1 cellular context compared by ENCODE assay signal in genomic region chr4:76830612-76831474, GRCh38.
TF ChIP-seq lines count a peak whose summit lies in the region.

No MANE protein-coding gene starts in this region.

TF ChIP-seq in HepG2, 621 proteins besides CTCF, POLR2A, EP300 and RAD21 (continued from another document and continues in another):
- TF ChIP-seq, protein P1, sequence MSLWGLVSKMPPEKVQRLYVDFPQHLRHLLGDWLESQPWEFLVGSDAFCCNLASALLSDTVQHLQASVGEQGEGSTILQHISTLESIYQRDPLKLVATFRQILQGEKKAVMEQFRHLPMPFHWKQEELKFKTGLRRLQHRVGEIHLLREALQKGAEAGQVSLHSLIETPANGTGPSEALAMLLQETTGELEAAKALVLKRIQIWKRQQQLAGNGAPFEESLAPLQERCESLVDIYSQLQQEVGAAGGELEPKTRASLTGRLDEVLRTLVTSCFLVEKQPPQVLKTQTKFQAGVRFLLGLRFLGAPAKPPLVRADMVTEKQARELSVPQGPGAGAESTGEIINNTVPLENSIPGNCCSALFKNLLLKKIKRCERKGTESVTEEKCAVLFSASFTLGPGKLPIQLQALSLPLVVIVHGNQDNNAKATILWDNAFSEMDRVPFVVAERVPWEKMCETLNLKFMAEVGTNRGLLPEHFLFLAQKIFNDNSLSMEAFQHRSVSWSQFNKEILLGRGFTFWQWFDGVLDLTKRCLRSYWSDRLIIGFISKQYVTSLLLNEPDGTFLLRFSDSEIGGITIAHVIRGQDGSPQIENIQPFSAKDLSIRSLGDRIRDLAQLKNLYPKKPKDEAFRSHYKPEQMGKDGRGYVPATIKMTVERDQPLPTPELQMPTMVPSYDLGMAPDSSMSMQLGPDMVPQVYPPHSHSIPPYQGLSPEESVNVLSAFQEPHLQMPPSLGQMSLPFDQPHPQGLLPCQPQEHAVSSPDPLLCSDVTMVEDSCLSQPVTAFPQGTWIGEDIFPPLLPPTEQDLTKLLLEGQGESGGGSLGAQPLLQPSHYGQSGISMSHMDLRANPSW (CRISPR knock-in tag; IDR thresholded peaks at IDR 0.05; ENCODE audit: borderline replicate concordance), result peak; percentile 79; the same call in 1 of the 2 replicates
- TF ChIP-seq ZNF567 (CRISPR knock-in tag; IDR thresholded peaks at IDR 0.05; ENCODE audit: borderline replicate concordance) (0 out of 2 replicates have a peak, but pooled peaks have one; percentile 41), KAT2B (IDR thresholded peaks at IDR 0.05; ENCODE audit: borderline replicate concordance, low read depth, low read length) (no peak), HMGA1 (CRISPR knock-in tag; conservative IDR thresholded peaks at IDR 0.05) (no peak), ZNF777 (CRISPR knock-in tag; IDR thresholded peaks at IDR 0.05) (peak; percentile 14; the same call in 1 of the 2 replicates), ZNF614 (CRISPR knock-in tag; IDR thresholded peaks at IDR 0.05; ENCODE audit: borderline replicate concordance) (0 out of 2 replicates have a peak, but pooled peaks have one; percentile 67), ZNF124 (CRISPR knock-in tag; IDR thresholded peaks at IDR 0.05) (no peak), ZNF629 (CRISPR knock-in tag; conservative IDR thresholded peaks at IDR 0.05) (peak; percentile 10; the same call in 1 of the 2 replicates), FOXA3 (CRISPR knock-in tag; IDR thresholded peaks at IDR 0.05) (peak; percentile 74), EZH2 (conservative IDR thresholded peaks at IDR 0.05; ENCODE audit: low read depth, low read length) (no peak), ZNF446 (CRISPR knock-in tag; IDR thresholded peaks at IDR 0.05) (no peak), JUN (CRISPR knock-in tag; IDR thresholded peaks at IDR 0.05) (no peak), FOXC1 (CRISPR knock-in tag; IDR thresholded peaks at IDR 0.05; ENCODE audit: borderline replicate concordance) (no peak), SKI (IDR thresholded peaks at IDR 0.05; ENCODE audit: partially characterized antibody) (peak; percentile 86), HNF1A (IDR thresholded peaks at IDR 0.05; ENCODE audit: low read depth) (peak; percentile 36; the same call in 1 of the 2 replicates), HNF1A (CRISPR knock-in tag; IDR thresholded peaks at IDR 0.05; ENCODE audit: borderline replicate concordance) (peak; percentile 41; the same call in 1 of the 2 replicates), ZNF619 (CRISPR knock-in tag; IDR thresholded peaks at IDR 0.05) (no peak), NFATC3 (CRISPR knock-in tag; IDR thresholded peaks at IDR 0.05) (no peak), ZNF225 (CRISPR knock-in tag; IDR thresholded peaks at IDR 0.05) (no peak), BORCS8-MEF2B (CRISPR knock-in tag; IDR thresholded peaks at IDR 0.05) (peak; percentile 79), ZNF558 (CRISPR knock-in tag; IDR thresholded peaks at IDR 0.05; ENCODE audit: borderline replicate concordance) (no peak), TCF7L2 (IDR thresholded peaks at IDR 0.05; ENCODE audit: low read depth, low read length) (no peak), KLF11 (CRISPR knock-in tag; IDR thresholded peaks at IDR 0.05) (no peak; the same call in 1 of the 2 replicates), ZNF431 (CRISPR knock-in tag; IDR thresholded peaks at IDR 0.05; ENCODE audit: borderline replicate concordance, low read depth) (peak; percentile 76; the same call in 1 of the 2 replicates), HMG20B (CRISPR knock-in tag; conservative IDR thresholded peaks at IDR 0.05) (0 out of 2 replicates have a peak, but pooled peaks have one; percentile 22), HOXA3 (CRISPR knock-in tag; IDR thresholded peaks at IDR 0.05) (peak; percentile 73), ZNF891 (CRISPR knock-in tag; IDR thresholded peaks at IDR 0.05) (no peak), U2AF1 (optimal IDR thresholded peaks at IDR 0.05; ENCODE audit: low read depth, low read length) (no peak), SMYD3 (CRISPR knock-in tag; IDR thresholded peaks at IDR 0.05) (no peak), ZNF839 (CRISPR knock-in tag; IDR thresholded peaks at IDR 0.05; ENCODE audit: borderline replicate concordance) (no peak), CEBPB (IDR thresholded peaks at IDR 0.05; ENCODE audit: borderline replicate concordance, low read depth, low read length) (no peak), ZNF292 (CRISPR knock-in tag; IDR thresholded peaks at IDR 0.05; ENCODE audit: borderline replicate concordance, low read depth) (peak; percentile 73; the same call in 1 of the 2 replicates), ZSCAN21 (CRISPR knock-in tag; IDR thresholded peaks at IDR 0.05; ENCODE audit: borderline replicate concordance) (0 out of 2 replicates have a peak, but pooled peaks have one; percentile 32), GFI1 (CRISPR knock-in tag; IDR thresholded peaks at IDR 0.05; ENCODE audit: borderline replicate concordance) (no peak)
- TF ChIP-seq, protein P2, sequence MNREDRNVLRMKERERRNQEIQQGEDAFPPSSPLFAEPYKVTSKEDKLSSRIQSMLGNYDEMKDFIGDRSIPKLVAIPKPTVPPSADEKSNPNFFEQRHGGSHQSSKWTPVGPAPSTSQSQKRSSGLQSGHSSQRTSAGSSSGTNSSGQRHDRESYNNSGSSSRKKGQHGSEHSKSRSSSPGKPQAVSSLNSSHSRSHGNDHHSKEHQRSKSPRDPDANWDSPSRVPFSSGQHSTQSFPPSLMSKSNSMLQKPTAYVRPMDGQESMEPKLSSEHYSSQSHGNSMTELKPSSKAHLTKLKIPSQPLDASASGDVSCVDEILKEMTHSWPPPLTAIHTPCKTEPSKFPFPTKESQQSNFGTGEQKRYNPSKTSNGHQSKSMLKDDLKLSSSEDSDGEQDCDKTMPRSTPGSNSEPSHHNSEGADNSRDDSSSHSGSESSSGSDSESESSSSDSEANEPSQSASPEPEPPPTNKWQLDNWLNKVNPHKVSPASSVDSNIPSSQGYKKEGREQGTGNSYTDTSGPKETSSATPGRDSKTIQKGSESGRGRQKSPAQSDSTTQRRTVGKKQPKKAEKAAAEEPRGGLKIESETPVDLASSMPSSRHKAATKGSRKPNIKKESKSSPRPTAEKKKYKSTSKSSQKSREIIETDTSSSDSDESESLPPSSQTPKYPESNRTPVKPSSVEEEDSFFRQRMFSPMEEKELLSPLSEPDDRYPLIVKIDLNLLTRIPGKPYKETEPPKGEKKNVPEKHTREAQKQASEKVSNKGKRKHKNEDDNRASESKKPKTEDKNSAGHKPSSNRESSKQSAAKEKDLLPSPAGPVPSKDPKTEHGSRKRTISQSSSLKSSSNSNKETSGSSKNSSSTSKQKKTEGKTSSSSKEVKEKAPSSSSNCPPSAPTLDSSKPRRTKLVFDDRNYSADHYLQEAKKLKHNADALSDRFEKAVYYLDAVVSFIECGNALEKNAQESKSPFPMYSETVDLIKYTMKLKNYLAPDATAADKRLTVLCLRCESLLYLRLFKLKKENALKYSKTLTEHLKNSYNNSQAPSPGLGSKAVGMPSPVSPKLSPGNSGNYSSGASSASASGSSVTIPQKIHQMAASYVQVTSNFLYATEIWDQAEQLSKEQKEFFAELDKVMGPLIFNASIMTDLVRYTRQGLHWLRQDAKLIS (CRISPR knock-in tag; IDR thresholded peaks at IDR 0.05), result no peak
- TF ChIP-seq, protein P3, sequence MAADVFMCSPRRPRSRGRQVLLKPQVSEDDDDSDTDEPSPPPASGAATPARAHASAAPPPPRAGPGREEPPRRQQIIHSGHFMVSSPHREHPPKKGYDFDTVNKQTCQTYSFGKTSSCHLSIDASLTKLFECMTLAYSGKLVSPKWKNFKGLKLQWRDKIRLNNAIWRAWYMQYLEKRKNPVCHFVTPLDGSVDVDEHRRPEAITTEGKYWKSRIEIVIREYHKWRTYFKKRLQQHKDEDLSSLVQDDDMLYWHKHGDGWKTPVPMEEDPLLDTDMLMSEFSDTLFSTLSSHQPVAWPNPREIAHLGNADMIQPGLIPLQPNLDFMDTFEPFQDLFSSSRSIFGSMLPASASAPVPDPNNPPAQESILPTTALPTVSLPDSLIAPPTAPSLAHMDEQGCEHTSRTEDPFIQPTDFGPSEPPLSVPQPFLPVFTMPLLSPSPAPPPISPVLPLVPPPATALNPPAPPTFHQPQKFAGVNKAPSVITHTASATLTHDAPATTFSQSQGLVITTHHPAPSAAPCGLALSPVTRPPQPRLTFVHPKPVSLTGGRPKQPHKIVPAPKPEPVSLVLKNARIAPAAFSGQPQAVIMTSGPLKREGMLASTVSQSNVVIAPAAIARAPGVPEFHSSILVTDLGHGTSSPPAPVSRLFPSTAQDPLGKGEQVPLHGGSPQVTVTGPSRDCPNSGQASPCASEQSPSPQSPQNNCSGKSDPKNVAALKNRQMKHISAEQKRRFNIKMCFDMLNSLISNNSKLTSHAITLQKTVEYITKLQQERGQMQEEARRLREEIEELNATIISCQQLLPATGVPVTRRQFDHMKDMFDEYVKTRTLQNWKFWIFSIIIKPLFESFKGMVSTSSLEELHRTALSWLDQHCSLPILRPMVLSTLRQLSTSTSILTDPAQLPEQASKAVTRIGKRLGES (CRISPR knock-in tag; IDR thresholded peaks at IDR 0.05; ENCODE audit: borderline replicate concordance), result no peak
- TF ChIP-seq, protein P4, sequence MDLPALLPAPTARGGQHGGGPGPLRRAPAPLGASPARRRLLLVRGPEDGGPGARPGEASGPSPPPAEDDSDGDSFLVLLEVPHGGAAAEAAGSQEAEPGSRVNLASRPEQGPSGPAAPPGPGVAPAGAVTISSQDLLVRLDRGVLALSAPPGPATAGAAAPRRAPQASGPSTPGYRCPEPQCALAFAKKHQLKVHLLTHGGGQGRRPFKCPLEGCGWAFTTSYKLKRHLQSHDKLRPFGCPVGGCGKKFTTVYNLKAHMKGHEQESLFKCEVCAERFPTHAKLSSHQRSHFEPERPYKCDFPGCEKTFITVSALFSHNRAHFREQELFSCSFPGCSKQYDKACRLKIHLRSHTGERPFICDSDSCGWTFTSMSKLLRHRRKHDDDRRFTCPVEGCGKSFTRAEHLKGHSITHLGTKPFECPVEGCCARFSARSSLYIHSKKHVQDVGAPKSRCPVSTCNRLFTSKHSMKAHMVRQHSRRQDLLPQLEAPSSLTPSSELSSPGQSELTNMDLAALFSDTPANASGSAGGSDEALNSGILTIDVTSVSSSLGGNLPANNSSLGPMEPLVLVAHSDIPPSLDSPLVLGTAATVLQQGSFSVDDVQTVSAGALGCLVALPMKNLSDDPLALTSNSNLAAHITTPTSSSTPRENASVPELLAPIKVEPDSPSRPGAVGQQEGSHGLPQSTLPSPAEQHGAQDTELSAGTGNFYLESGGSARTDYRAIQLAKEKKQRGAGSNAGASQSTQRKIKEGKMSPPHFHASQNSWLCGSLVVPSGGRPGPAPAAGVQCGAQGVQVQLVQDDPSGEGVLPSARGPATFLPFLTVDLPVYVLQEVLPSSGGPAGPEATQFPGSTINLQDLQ (CRISPR knock-in tag; IDR thresholded peaks at IDR 0.05), result 0 out of 2 replicates have a peak, but pooled peaks have one; percentile 37
- TF ChIP-seq, protein P5, sequence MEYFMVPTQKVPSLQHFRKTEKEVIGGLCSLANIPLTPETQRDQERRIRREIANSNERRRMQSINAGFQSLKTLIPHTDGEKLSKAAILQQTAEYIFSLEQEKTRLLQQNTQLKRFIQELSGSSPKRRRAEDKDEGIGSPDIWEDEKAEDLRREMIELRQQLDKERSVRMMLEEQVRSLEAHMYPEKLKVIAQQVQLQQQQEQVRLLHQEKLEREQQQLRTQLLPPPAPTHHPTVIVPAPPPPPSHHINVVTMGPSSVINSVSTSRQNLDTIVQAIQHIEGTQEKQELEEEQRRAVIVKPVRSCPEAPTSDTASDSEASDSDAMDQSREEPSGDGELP (IDR thresholded peaks at IDR 0.05; ENCODE audit: borderline replicate concordance, low read depth), result peak; percentile 75
- TF ChIP-seq, protein P6, sequence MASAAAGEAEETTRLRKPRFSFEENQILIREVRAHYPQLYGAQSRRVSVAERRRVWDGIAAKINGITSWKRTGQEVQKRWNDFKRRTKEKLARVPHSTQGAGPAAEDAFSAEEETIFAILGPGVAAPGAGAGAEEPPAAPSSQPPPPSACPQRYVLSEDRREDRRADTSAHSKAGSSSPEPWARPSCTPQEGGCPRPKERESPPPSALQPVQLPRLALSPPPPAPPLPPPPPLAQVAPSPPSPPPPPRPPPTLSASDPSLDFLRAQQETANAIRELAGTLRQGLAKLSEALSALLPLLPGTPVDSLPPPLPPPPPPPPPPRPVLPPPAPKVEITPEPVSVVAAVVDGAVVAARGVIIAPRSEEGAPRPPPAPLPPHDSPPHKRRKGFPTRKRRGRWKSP (CRISPR knock-in tag; IDR thresholded peaks at IDR 0.05), result no peak
- TF ChIP-seq, protein P7, sequence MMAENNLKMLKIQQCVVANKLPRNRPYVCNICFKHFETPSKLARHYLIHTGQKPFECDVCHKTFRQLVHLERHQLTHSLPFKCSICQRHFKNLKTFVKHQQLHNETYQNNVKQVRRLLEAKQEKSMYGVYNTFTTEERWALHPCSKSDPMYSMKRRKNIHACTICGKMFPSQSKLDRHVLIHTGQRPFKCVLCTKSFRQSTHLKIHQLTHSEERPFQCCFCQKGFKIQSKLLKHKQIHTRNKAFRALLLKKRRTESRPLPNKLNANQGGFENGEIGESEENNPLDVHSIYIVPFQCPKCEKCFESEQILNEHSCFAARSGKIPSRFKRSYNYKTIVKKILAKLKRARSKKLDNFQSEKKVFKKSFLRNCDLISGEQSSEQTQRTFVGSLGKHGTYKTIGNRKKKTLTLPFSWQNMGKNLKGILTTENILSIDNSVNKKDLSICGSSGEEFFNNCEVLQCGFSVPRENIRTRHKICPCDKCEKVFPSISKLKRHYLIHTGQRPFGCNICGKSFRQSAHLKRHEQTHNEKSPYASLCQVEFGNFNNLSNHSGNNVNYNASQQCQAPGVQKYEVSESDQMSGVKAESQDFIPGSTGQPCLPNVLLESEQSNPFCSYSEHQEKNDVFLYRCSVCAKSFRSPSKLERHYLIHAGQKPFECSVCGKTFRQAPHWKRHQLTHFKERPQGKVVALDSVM (CRISPR knock-in tag; IDR thresholded peaks at IDR 0.05), result peak; percentile 32; the same call in 1 of the 2 replicates
